ENCODE assay signal across 18 cellular contexts in the genomic region with DNA sequence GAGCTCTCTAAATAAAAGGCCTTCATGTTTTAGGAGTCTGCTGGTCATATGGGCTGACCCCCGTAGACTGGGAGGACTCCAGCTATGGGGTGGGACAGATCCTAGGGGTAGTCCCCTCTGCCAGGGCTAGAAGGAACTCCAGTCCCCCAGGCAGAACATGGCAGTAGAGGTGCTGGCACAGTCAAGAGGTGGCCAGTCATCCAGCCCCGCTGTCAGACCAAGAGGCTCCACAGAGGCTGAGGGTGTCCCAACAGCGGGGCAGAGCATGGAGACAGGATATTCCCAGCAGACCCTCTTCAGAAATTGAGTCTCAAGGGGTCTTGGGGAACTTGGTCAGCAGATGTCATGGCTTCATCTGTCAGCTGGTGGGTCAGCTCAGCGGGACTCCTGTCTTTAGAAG.
DNase-seq lines count a peak whose midpoint lies in the region; ATAC-seq and TF ChIP-seq lines count a peak whose summit lies in the region.
"Had no signal": no experiment of that assay in that cellular context is flagged by ENCODE, and none has a peak within 500 bp of the region (broad histone marks: within the 10 kb centered on the region; RNA-seq: fewer than 3 reads in every experiment).

No MANE protein-coding gene starts in this region.

- TF ChIP-seq POLR2A in spleen (IDR thresholded peaks at IDR 0.05): no peak

- H4K20me1 ChIP-seq in OCI-LY3 (ENCODE audit: insufficient read depth, low read length): no peaks in the 10 kb centered on the region

- H3K36me3 Mint-ChIP-seq in CD14-positive monocyte: no peaks in the 10 kb centered on the region
- no peaks in the 10 kb centered on the region for H3K36me3 Mint-ChIP-seq in activated CD4-positive, alpha-beta memory T cell treated with anti-CD3 and anti-CD28 coated beads, Interleukin-2, amount 10 ng/mL, durations not matched to agents 7 days and 5 days (ENCODE audit: low read depth)
- H3K36me3 Mint-ChIP-seq: CD4-positive, CD25-positive, alpha-beta regulatory T cell had no signal

- H3K9me3 Mint-ChIP-seq in CD14-positive monocyte: peaks cover 0 to 2% (median 0%) of the 10 kb centered on the region in 7 donors
- no peaks in the 10 kb centered on the region for H3K9me3 Mint-ChIP-seq in activated CD4-positive, alpha-beta memory T cell treated with anti-CD3 and anti-CD28 coated beads, Interleukin-2, amount 10 ng/mL, durations not matched to agents 7 days and 5 days
- H3K9me3 Mint-ChIP-seq: CD4-positive, CD25-positive, alpha-beta regulatory T cell had no signal

- intact Hi-C loops in CD14-positive monocyte (cut with micrococcal nuclease): loop anchor here (5.0 kb wide), 3 partner anchors 68 to 688 kb away; no protein-coding TSS in a partner anchor
- intact Hi-C loops in spleen (cut with DNase I; ENCODE audit: low total_unique reads): no loop called here
- intact Hi-C loops in mucosa of descending colon (cut with DNase I, micrococcal nuclease): loop anchor here (5.0 to 10.0 kb wide), 2 partner anchors 683 to 691 kb away; no protein-coding TSS in a partner anchor

- peaks cover 95% of the 10 kb centered on the region for H3K4me1 ChIP-seq in OCI-LY3 (ENCODE audit: low read length)
- peaks cover 9 to 88% (median 31%) of the 10 kb centered on the region in 6 donors for H3K4me1 ChIP-seq in spleen
- no peaks in the 10 kb centered on the region for H3K4me1 ChIP-seq in mucosa of descending colon (ENCODE audit: low read depth)
- H3K4me1 ChIP-seq: A549 had no signal

- H3K27me3 ChIP-seq in OCI-LY3 (ENCODE audit: low read depth, low read length): peaks cover 9% of the 10 kb centered on the region; the same call in 1 of the 2 replicates
- H3K27me3 ChIP-seq in spleen (replicated peaks in 1 of 7): no peaks in the 10 kb centered on the region

- H3K4me1 Mint-ChIP-seq in CD14-positive monocyte: peaks cover 41% of the 10 kb centered on the region
- H3K4me1 Mint-ChIP-seq in activated CD4-positive, alpha-beta memory T cell treated with anti-CD3 and anti-CD28 coated beads, Interleukin-2, amount 10 ng/mL, durations not matched to agents 7 days and 5 days: no peaks in the 10 kb centered on the region

- no peak overlapping the region for H3K4me3 Mint-ChIP-seq in CD14-positive monocyte
- no peak overlapping the region for H3K4me3 Mint-ChIP-seq in activated CD4-positive, alpha-beta memory T cell treated with anti-CD3 and anti-CD28 coated beads, Interleukin-2, amount 10 ng/mL, durations not matched to agents 7 days and 5 days
- H3K4me3 Mint-ChIP-seq: CD4-positive, CD25-positive, alpha-beta regulatory T cell had no signal

- in situ Hi-C loops in KBM-7 (cut with MboI; ENCODE audit: low pct_unique_long_range_greater_than_20kb, low sequenced_read_pairs): no loop called here

- DNase-seq in CD14-positive monocyte (ENCODE audit: low spot score) (peak; percentile 39), coronary artery (ENCODE audit: low spot score) (peak; percentile 50), spleen (peak; percentile 68), GF-D8 (lab: John Stamatoyannopoulos, UW) (no peak), mucosa of descending colon (no peak), KBM-7 (no peak)
- no peak for DNase-seq in activated CD4-positive, alpha-beta memory T cell treated with anti-CD3 and anti-CD28 coated beads, Interleukin-2, amount 10 ng/mL, durations not matched to agents 7 days and 5 days
- DNase-seq: GDM1, NCI-H1092, NCI-H1417 treated with DMSO at 0.1 percent for 48 hours, NCI-H2081, NCI-H2227 treated with DMSO at 0.1 percent for 48 hours, NCI-H510A, SW 1271 had no signal

- H3K27ac ChIP-seq in OCI-LY3 (ENCODE audit: low read length) (peak overlapping the region; percentile 50; the same call in 1 of the 2 replicates), coronary artery (no peak overlapping the region), spleen (no peak overlapping the region)
- H3K27ac ChIP-seq: A549 had no signal

- no peaks in the 10 kb centered on the region for H3K36me3 ChIP-seq in OCI-LY3 (replicated peaks; ENCODE audit: low read depth, low read length)
- H3K36me3 ChIP-seq in spleen: no peaks in the 10 kb centered on the region
- H3K36me3 ChIP-seq in mucosa of descending colon (ENCODE audit: low read depth): no peaks in the 10 kb centered on the region

- H3K4me2 ChIP-seq in OCI-LY3 (ENCODE audit: low read length): peak overlapping the region; percentile 83
- H3K4me2 ChIP-seq: A549, SK-N-SH had no signal

- ATAC-seq in mucosa of descending colon: no peak

- POLR2A ChIA-PET in activated CD4-positive, alpha-beta memory T cell treated with anti-CD3 and anti-CD28 coated beads, Interleukin-2, amount 10 ng/mL, durations not matched to agents 7 days and 5 days (lab: Charles Lee): no interaction called here

- no peak overlapping the region for H2AFZ ChIP-seq in OCI-LY3 (ENCODE audit: low read depth, low read length)

- peaks cover 0 to 3% (median 3%) of the 10 kb centered on the region in 3 donors for H3K27me3 Mint-ChIP-seq in CD14-positive monocyte (ENCODE audit: low read depth in 3 of 3)
- H3K27me3 Mint-ChIP-seq in activated CD4-positive, alpha-beta memory T cell treated with anti-CD3 and anti-CD28 coated beads, Interleukin-2, amount 10 ng/mL, durations not matched to agents 7 days and 5 days: peaks cover 2% of the 10 kb centered on the region
- H3K27me3 Mint-ChIP-seq: CD4-positive, CD25-positive, alpha-beta regulatory T cell had no signal

- WGBS in spleen, 5 donors: 89 to 96% (median 92%) methylated on average over 4 of the region's 4 CpGs

- no peak overlapping the region for H3K9ac ChIP-seq in OCI-LY3 (ENCODE audit: low read length)
- H3K9ac ChIP-seq: SK-N-SH had no signal

- no peak overlapping the region; the same call in 1 of the 2 replicates for H3K4me3 ChIP-seq in OCI-LY3 (ENCODE audit: low read length)
- H3K4me3 ChIP-seq in coronary artery: no peak overlapping the region
- H3K4me3 ChIP-seq in spleen: no peak overlapping the region
- no peak overlapping the region for H3K4me3 ChIP-seq in mucosa of descending colon
- H3K4me3 ChIP-seq: A549 had no signal

- no peak for TF ChIP-seq CTCF in CD14-positive monocyte (IDR thresholded peaks at IDR 0.05)
- no peak for TF ChIP-seq CTCF in OCI-LY3 (IDR thresholded peaks at IDR 0.05; ENCODE audit: low read depth, low read length)
- no peak for TF ChIP-seq CTCF in coronary artery (IDR thresholded peaks at IDR 0.05)
- TF ChIP-seq CTCF in spleen (IDR thresholded peaks at IDR 0.05 in 8 of 11, conservative IDR thresholded peaks at IDR 0.05 in 3 of 11): no peak
- no peak for TF ChIP-seq CTCF in mucosa of descending colon (IDR thresholded peaks at IDR 0.05)

- H3K9me3 ChIP-seq in OCI-LY3 (ENCODE audit: insufficient read depth, low read length): no peaks in the 10 kb centered on the region
- no peaks in the 10 kb centered on the region for H3K9me3 ChIP-seq in spleen
- no peaks in the 10 kb centered on the region for H3K9me3 ChIP-seq in mucosa of descending colon
- H3K9me3 ChIP-seq: A549, SK-N-SH had no signal

- H3K79me2 ChIP-seq in OCI-LY3 (ENCODE audit: low read length): no peaks in the 10 kb centered on the region

- H3K27ac Mint-ChIP-seq in CD14-positive monocyte: no peak overlapping the region
- no peak overlapping the region for H3K27ac Mint-ChIP-seq in activated CD4-positive, alpha-beta memory T cell treated with anti-CD3 and anti-CD28 coated beads, Interleukin-2, amount 10 ng/mL, durations not matched to agents 7 days and 5 days
- H3K27ac Mint-ChIP-seq: CD4-positive, CD25-positive, alpha-beta regulatory T cell had no signal

- CTCF ChIA-PET in activated CD4-positive, alpha-beta memory T cell treated with anti-CD3 and anti-CD28 coated beads, Interleukin-2, amount 10 ng/mL, durations not matched to agents 7 days and 5 days (lab: Charles Lee): interaction anchor here (1.0 to 1.4 kb wide), 4 partner anchors 17 to 689 kb away, joined by 3 to 4 read pairs (median 3); no protein-coding TSS in a partner anchor

Comparison
In these comparisons a context has a peak if more than half of its experiments do, and no peak if none do; other contexts are left out.
1. DNase-seq: peak in CD14-positive monocyte (single experiment), coronary artery (single experiment) and spleen (single experiment); none in GF-D8 (single experiment), mucosa of descending colon (0 of 3), KBM-7 (single experiment) and activated CD4-positive, alpha-beta memory T cell treated with anti-CD3 and anti-CD28 coated beads, Interleukin-2, amount 10 ng/mL, durations not matched to agents 7 days and 5 days (single experiment).